ENCODE assay signal across 8 cellular contexts in genomic region chr15:72342385-72342784, GRCh38. TPM values are rescaled to one million over a fixed set of nuclear protein-coding genes. Genes with fewer than 3 reads are reported as not detected.
DNase-seq lines count a peak whose midpoint lies in the region; ATAC-seq and TF ChIP-seq lines count a peak whose summit lies in the region.

No MANE protein-coding gene starts in this region.

- ATAC-seq in activated CD4-positive, CD25-positive, alpha-beta regulatory T cell treated with anti-CD3 and anti-CD28 coated beads, Interleukin-2, amount 50 U/mL, for 24 hours = peak; percentile 20 to 41
- ATAC-seq in HG03457 (IDR thresholded peaks at IDR 0.05; ENCODE audit: unreplicated experiment) (no peak), GM21447 (IDR thresholded peaks at IDR 0.05; ENCODE audit: unreplicated experiment) (no peak)

- CTCF ChIA-PET in MCF 10A (lab: Yijun Ruan, JAX) = interaction anchor here (0.5 kb wide), 1 partner anchor 65 kb away, joined by 3 read pairs; no protein-coding TSS in a partner anchor

- intact Hi-C loops in MCF 10A (cut with micrococcal nuclease) = no loop called here

- TF ChIP-seq CTCF in MCF 10A (IDR thresholded peaks at IDR 0.05; ENCODE audit: unreplicated experiment) (peak; percentile 46), nephron progenitor cell (IDR thresholded peaks at IDR 0.05) (no peak)

- H3K9me3 Mint-ChIP-seq in MCF 10A (ENCODE audit: unreplicated experiment) (no peaks in the 10 kb centered on the region), nephron progenitor cell (no peaks in the 10 kb centered on the region)

- DNase-seq in activated CD4-positive, CD25-positive, alpha-beta regulatory T cell treated with anti-CD3 and anti-CD28 coated beads, Interleukin-2, amount 50 U/mL, for 72 hours = no peak
- DNase-seq in OCI-M1 (lab: John Stamatoyannopoulos, UW) = peak; percentile 17
- peak; percentile 31 for DNase-seq in MCF 10A (ENCODE audit: unreplicated experiment)
- peak; percentile 32 for DNase-seq in nephron progenitor cell
- no peak for DNase-seq in EL

- H3K4me3 Mint-ChIP-seq in MCF 10A (ENCODE audit: unreplicated experiment) (no peak overlapping the region), nephron progenitor cell (no peak overlapping the region)

- POLR2A ChIA-PET in MCF 10A (lab: Yijun Ruan, JAX) = no interaction called here

- H3K27me3 Mint-ChIP-seq in MCF 10A (ENCODE audit: insufficient read depth, unreplicated experiment) = no peaks in the 10 kb centered on the region
- H3K27me3 Mint-ChIP-seq in nephron progenitor cell (ENCODE audit: low read depth, poor library complexity) = no peaks in the 10 kb centered on the region

- no TSS peak for BruUV-seq in MCF 10A (replicated peaks; lab: Mats Ljungman, UMichigan)

- peaks cover 27% of the 10 kb centered on the region for H3K36me3 Mint-ChIP-seq in MCF 10A (ENCODE audit: insufficient read depth, unreplicated experiment)
- peaks cover 15% of the 10 kb centered on the region for H3K36me3 Mint-ChIP-seq in nephron progenitor cell (ENCODE audit: low read depth)

- H3K4me1 Mint-ChIP-seq in MCF 10A (ENCODE audit: insufficient read depth, unreplicated experiment) (peaks cover 13% of the 10 kb centered on the region), nephron progenitor cell (peaks cover 14% of the 10 kb centered on the region)

- H3K27ac Mint-ChIP-seq in MCF 10A (ENCODE audit: low read depth, unreplicated experiment) (no peak overlapping the region), nephron progenitor cell (no peak overlapping the region)

RNA-seq across cellular contexts. Expression of gene CELF6, which starts 22.4 kb away (rescaled TPM):
- 0.26 and 0.91 TPM in 2 replicates for total RNA-seq in MCF 10A (2022)

RNA-seq across cellular contexts. Expression of gene HEXA, which starts 33.4 kb away (rescaled TPM):
- 87.5 and 110 TPM in 2 replicates for total RNA-seq in MCF 10A (2022)

RNA-seq across cellular contexts. Expression of gene TMEM202, which starts 55.7 kb away (rescaled TPM):
- total RNA-seq in MCF 10A (2022) = not detected in 2 replicates

Comparison
In these comparisons a context has a peak if more than half of its experiments do, and no peak if none do; other contexts are left out.
1. ATAC-seq: peak in activated CD4-positive, CD25-positive, alpha-beta regulatory T cell treated with anti-CD3 and anti-CD28 coated beads, Interleukin-2, amount 50 U/mL, for 24 hours (2 of 2); none in HG03457 (single experiment) and GM21447 (single experiment).
2. DNase-seq: peak in OCI-M1 (single experiment), MCF 10A (single experiment) and nephron progenitor cell (single experiment); none in activated CD4-positive, CD25-positive, alpha-beta regulatory T cell treated with anti-CD3 and anti-CD28 coated beads, Interleukin-2, amount 50 U/mL, for 72 hours (single experiment) and EL (single experiment).